1 cellular context compared by ENCODE assay signal in genomic region chr2:213151437-213152064, GRCh38.
TF ChIP-seq lines count a peak whose summit lies in the region.

TSS of gene IKZF2 (minus strand) at chr2:213151612. CDS start at chr2:213148629, 2,983 bp downstream.

TF ChIP-seq in HepG2, 621 proteins besides CTCF, POLR2A, EP300 and RAD21 (continued from another document and continues in another):
- TF ChIP-seq MXI1 (IDR thresholded peaks at IDR 0.05; ENCODE audit: borderline replicate concordance, low read depth, low read length) (peak; percentile 36; the same call in 1 of the 3 replicates), RNF2 (conservative IDR thresholded peaks at IDR 0.05; ENCODE audit: low read depth) (no peak; the same call in 1 of the 2 replicates), SALL1 (CRISPR knock-in tag; IDR thresholded peaks at IDR 0.05) (peak; percentile 57; the same call in 1 of the 2 replicates), ZNF891 (CRISPR knock-in tag; IDR thresholded peaks at IDR 0.05) (no peak), ZFP41 (CRISPR knock-in tag; IDR thresholded peaks at IDR 0.05; ENCODE audit: borderline replicate concordance) (no peak), ZNF687 (CRISPR knock-in tag; IDR thresholded peaks at IDR 0.05) (peak; percentile 84), GABPB1 (CRISPR knock-in tag; IDR thresholded peaks at IDR 0.05) (peak; percentile 50; the same call in 1 of the 2 replicates), THAP9 (CRISPR knock-in tag; IDR thresholded peaks at IDR 0.05; ENCODE audit: borderline replicate concordance) (no peak), ZNF256 (CRISPR knock-in tag; conservative IDR thresholded peaks at IDR 0.05) (no peak), ZNF776 (CRISPR knock-in tag; IDR thresholded peaks at IDR 0.05) (peak; percentile 63; the same call in 1 of the 2 replicates), ZHX2 (IDR thresholded peaks at IDR 0.05; ENCODE audit: low read depth) (no peak), ZHX2 (CRISPR knock-in tag; IDR thresholded peaks at IDR 0.05; ENCODE audit: borderline replicate concordance) (no peak), PHF5A (CRISPR knock-in tag; IDR thresholded peaks at IDR 0.05; ENCODE audit: low read depth, unreplicated experiment) (no peak), ZNF431 (CRISPR knock-in tag; IDR thresholded peaks at IDR 0.05; ENCODE audit: borderline replicate concordance, low read depth) (0 out of 2 replicates have a peak, but pooled peaks have one; percentile 50), ZNF101 (CRISPR knock-in tag; IDR thresholded peaks at IDR 0.05; ENCODE audit: borderline replicate concordance, low read depth) (no peak), ZFAT (CRISPR knock-in tag; conservative IDR thresholded peaks at IDR 0.05) (no peak), TFAP4 (IDR thresholded peaks at IDR 0.05; ENCODE audit: borderline replicate concordance, low read depth) (peak; percentile 43; the same call in 1 of the 2 replicates), ZNF318 (CRISPR knock-in tag; IDR thresholded peaks at IDR 0.05) (no peak; the same call in 1 of the 2 replicates), RNF219 (CRISPR knock-in tag; IDR thresholded peaks at IDR 0.05) (no peak), ZNF547 (CRISPR knock-in tag; IDR thresholded peaks at IDR 0.05) (peak; percentile 90; the same call in 1 of the 2 replicates), E2F5 (CRISPR knock-in tag; conservative IDR thresholded peaks at IDR 0.05) (peak; percentile 62; the same call in 1 of the 2 replicates), ARNTL (CRISPR knock-in tag; IDR thresholded peaks at IDR 0.05) (peak; percentile 34; the same call in 1 of the 2 replicates), NCOA5 (CRISPR knock-in tag; IDR thresholded peaks at IDR 0.05) (no peak)
